In genomic region chr11:124799384-124800225, GRCh38 we compare ENCODE assay signal across 1 cellular context.
TF ChIP-seq lines count a peak whose summit lies in the region.

No MANE protein-coding gene starts in this region.

TF ChIP-seq in HEK293, 187 proteins besides CTCF, POLR2A, EP300 and RAD21 (continued from another document):
- peak; percentile 76 for TF ChIP-seq PATZ1 (tag by site-specific recombination; IDR thresholded peaks at IDR 0.05)
- peak; percentile 85 for TF ChIP-seq ZNF449 (tag by site-specific recombination; IDR thresholded peaks at IDR 0.05)
- no peak for TF ChIP-seq ZSCAN4 (tag by site-specific recombination; IDR thresholded peaks at IDR 0.05)
- peak; percentile 64 for TF ChIP-seq SP2 (tag by site-specific recombination; IDR thresholded peaks at IDR 0.05)
- TF ChIP-seq SP3 (tag by site-specific recombination; IDR thresholded peaks at IDR 0.05), result peak; percentile 51
- peak; percentile 74 for TF ChIP-seq KLF9 (tag by site-specific recombination; IDR thresholded peaks at IDR 0.05; ENCODE audit: low read depth)
- no peak for TF ChIP-seq ZNF112 (tag by site-specific recombination; IDR thresholded peaks at IDR 0.05)
- TF ChIP-seq ZBTB26 (tag by site-specific recombination; optimal IDR thresholded peaks at IDR 0.05), result peak; percentile 84
- TF ChIP-seq ZBTB6 (tag by site-specific recombination; IDR thresholded peaks at IDR 0.05), result no peak
- no peak for TF ChIP-seq KLF8 (tag by site-specific recombination; IDR thresholded peaks at IDR 0.05)
- TF ChIP-seq KLF16 (tag by site-specific recombination; IDR thresholded peaks at IDR 0.05), result peak; percentile 33; the same call in 1 of the 2 replicates
- TF ChIP-seq ZNF335 (tag by site-specific recombination; conservative IDR thresholded peaks at IDR 0.05), result peak; percentile 54
- TF ChIP-seq ZBTB20 (tag by site-specific recombination; IDR thresholded peaks at IDR 0.05), result peak; percentile 87
- peak; percentile 70 for TF ChIP-seq ZBTB17 (tag by site-specific recombination; IDR thresholded peaks at IDR 0.05)
- peak; percentile 60 for TF ChIP-seq KLF1 (tag by site-specific recombination; IDR thresholded peaks at IDR 0.05)
